Comparison of ENCODE assay signal across 9 cellular contexts in the genomic region with DNA sequence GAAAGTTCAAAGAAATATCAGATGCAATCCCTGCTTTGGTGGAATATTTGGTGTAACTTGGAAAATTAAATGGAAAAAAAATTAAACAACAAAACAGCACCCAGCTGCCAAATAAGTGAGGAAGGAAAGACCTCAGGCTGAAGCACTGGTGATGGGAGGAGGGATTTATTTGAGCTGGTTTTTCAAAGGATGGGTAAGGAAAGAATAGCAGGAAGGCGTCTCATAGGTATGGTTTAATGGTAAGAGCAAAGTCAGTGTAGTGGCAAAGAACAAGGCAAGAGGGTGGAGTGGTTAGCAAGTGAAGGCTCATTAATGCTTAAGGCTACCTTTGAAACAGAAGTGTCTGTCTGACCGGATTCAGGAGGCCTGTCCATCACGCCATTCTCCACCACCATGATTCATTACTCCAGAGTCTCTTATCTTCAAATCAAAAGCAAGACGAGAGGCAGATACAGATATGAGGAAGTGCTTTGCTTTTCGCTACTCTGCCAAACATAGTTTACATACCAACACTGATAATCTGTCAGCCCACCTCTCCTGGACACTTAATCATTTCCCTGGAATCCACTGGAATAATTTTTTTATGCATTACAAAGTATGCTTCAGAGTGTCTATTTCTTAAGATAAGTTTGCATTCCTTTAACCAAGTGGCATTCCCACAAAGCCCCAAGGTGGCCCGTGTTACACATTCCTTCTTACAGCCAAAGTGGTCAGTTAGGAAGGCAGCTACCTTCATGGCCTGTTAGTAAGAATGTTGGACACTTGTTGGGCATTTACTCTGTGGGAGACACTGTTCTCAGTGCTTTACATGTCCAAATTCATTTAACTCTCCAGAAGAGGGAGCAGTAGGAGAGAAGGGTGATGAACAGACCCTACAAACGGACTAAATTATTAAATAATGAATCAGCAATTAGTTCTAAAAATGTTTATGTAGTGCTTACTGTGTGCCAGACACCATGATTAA.
DNase-seq lines count a peak whose midpoint lies in the region; ATAC-seq and TF ChIP-seq lines count a peak whose summit lies in the region.
"Had no signal": no experiment of that assay in that cellular context is flagged by ENCODE, and none has a peak within 500 bp of the region (broad histone marks: within the 10 kb centered on the region; RNA-seq: fewer than 3 reads in every experiment).

No MANE protein-coding gene starts in this region.

- in situ Hi-C loops in HAP-1 (cut with MboI; ENCODE audit: low sequenced_read_pairs), result no loop called here

- TF ChIP-seq CTCF in ascending aorta (IDR thresholded peaks at IDR 0.05) (peak in 1 of 3 experiments; percentile 4), lower lobe of right lung (IDR thresholded peaks at IDR 0.05) (peak; percentile 19)

- peak; percentile 37 for DNase-seq in AG08396 (ENCODE audit: low spot score)
- DNase-seq in HPDE6-E6E7 (ENCODE audit: extremely low spot score), result peak; percentile 60
- DNase-seq in ascending aorta (ENCODE audit: low spot score in 2 of 2), result no peak
- no peak for DNase-seq in lower lobe of right lung
- no peak for DNase-seq in SKM-1 (lab: John Stamatoyannopoulos, UW; ENCODE audit: unreplicated experiment)
- no peak for DNase-seq in NCI-H748 (lab: John Stamatoyannopoulos, UW; ENCODE audit: unreplicated experiment)
- no peak for DNase-seq in HAP-1 (ENCODE audit: low spot score in 2 of 2)
- DNase-seq: NCI-H187 had no signal

- ATAC-seq in lower lobe of right lung (peak; percentile 83 to 84), GM21515 (IDR thresholded peaks at IDR 0.05; ENCODE audit: unreplicated experiment) (no peak)

- no peak overlapping the region for H3K4me3 ChIP-seq in ascending aorta
- H3K4me3 ChIP-seq in lower lobe of right lung, result no peak overlapping the region
- no peak overlapping the region for H3K4me3 ChIP-seq in HAP-1

- H3K4me1 ChIP-seq in ascending aorta (peaks cover 0 to 42% of the 10 kb centered on the region in 2 donors), lower lobe of right lung (peaks cover 22% of the 10 kb centered on the region), HAP-1 (no peaks in the 10 kb centered on the region)

- H3K27me3 ChIP-seq in ascending aorta, result no peaks in the 10 kb centered on the region
- no peaks in the 10 kb centered on the region for H3K27me3 ChIP-seq in lower lobe of right lung (ENCODE audit: low read depth)
- no peaks in the 10 kb centered on the region for H3K27me3 ChIP-seq in HAP-1 (ENCODE audit: low read depth)

- H3K9me3 ChIP-seq in ascending aorta, result no peaks in the 10 kb centered on the region
- H3K9me3 ChIP-seq in lower lobe of right lung, result no peaks in the 10 kb centered on the region
- no peaks in the 10 kb centered on the region for H3K9me3 ChIP-seq in HAP-1

- peak overlapping the region; percentile 72 to 85 for H3K27ac ChIP-seq in ascending aorta
- peak overlapping the region; percentile 42 for H3K27ac ChIP-seq in lower lobe of right lung

- intact Hi-C loops in ascending aorta (cut with DNase I), result loop anchor here (2.0 to 5.0 kb wide), 2 partner anchors 216 to 303 kb away; no protein-coding TSS in a partner anchor
- intact Hi-C loops in lower lobe of right lung (cut with DNase I), result no loop called here

- H3K36me3 ChIP-seq in ascending aorta (no peaks in the 10 kb centered on the region), lower lobe of right lung (no peaks in the 10 kb centered on the region), HAP-1 (replicated peaks) (no peaks in the 10 kb centered on the region)

Comparison
In these comparisons a context has a peak if more than half of its experiments do, and no peak if none do; other contexts are left out.
1. DNase-seq: peak in AG08396 (single experiment) and HPDE6-E6E7 (single experiment); none in ascending aorta (0 of 2), lower lobe of right lung (single experiment), SKM-1 (single experiment), NCI-H748 (single experiment) and HAP-1 (0 of 2).